Comparison of ENCODE assay signal across 8 cellular contexts in genomic region chr15:34969340-34970097, GRCh38. TPM values are rescaled to one million over a fixed set of nuclear protein-coding genes. Genes with fewer than 3 reads are reported as not detected.
DNase-seq lines count a peak whose midpoint lies in the region; ATAC-seq and TF ChIP-seq lines count a peak whose summit lies in the region.

TSS of gene AQR (minus strand) at chr15:34969742. CDS start at chr15:34969613, 129 bp downstream.

- TF ChIP-seq CTCF in Loucy (conservative IDR thresholded peaks at IDR 0.05; ENCODE audit: low read length), result peak; percentile 69
- peak; percentile 97 for TF ChIP-seq CTCF in fibroblast of the aortic adventitia (IDR thresholded peaks at IDR 0.05; ENCODE audit: insufficient read depth, low read length)
- TF ChIP-seq CTCF in nephron progenitor cell (IDR thresholded peaks at IDR 0.05), result peak; percentile 62

- H3K9ac ChIP-seq in Loucy (ENCODE audit: low read depth, low read length, poor library complexity, severe bottlenecking), result peak within 1 kb of the TSS; percentile 86

- peaks cover 32% of the 10 kb centered on the region for H3K4me1 Mint-ChIP-seq in nephron progenitor cell
- peaks cover 47% of the 10 kb centered on the region for H3K4me1 Mint-ChIP-seq in stimulated activated naive CD8-positive, alpha-beta T cell treated with anti-CD3 and anti-CD28 coated beads, Interleukin-15, amount 100 ng/mL, for 72 hours

- H3K27ac Mint-ChIP-seq in nephron progenitor cell, result peak within 1 kb of the TSS; percentile 99
- peak within 1 kb of the TSS; percentile 97 to 99 for H3K27ac Mint-ChIP-seq in stimulated activated naive CD8-positive, alpha-beta T cell treated with anti-CD3 and anti-CD28 coated beads, Interleukin-15, amount 100 ng/mL, for 72 hours

- peak; percentile 81 for TF ChIP-seq POLR2A in Raji (IDR thresholded peaks at IDR 0.05; ENCODE audit: insufficient read depth, low read depth, low read length)

- in situ Hi-C loops in G401 (cut with HindIII; ENCODE audit: low sequenced_read_pairs), result no loop called here

- H3K4me3 ChIP-seq in H7 (ENCODE audit: insufficient read depth, low read depth, low read length), result peak within 1 kb of the TSS; percentile 75
- H3K4me3 ChIP-seq in Loucy (ENCODE audit: low read length, poor library complexity, severe bottlenecking), result peak within 1 kb of the TSS; percentile 89
- peak within 1 kb of the TSS; percentile 94 for H3K4me3 ChIP-seq in fibroblast of the aortic adventitia (ENCODE audit: low read depth, low read length)

- H3K27me3 ChIP-seq in H7 (ENCODE audit: control insufficient read depth, insufficient read depth, low read length) (no peaks in the 10 kb centered on the region), Loucy (ENCODE audit: insufficient read depth, low read length, poor library complexity, severe bottlenecking) (no peaks in the 10 kb centered on the region)

- peak; percentile 99 for DNase-seq in G401 (ENCODE audit: low spot score)
- peak; percentile 90 for DNase-seq in H7
- DNase-seq in activated T-helper 9 cell treated with anti-CD3 and anti-CD28 coated beads, Interleukin-2, amount 50 U/mL, for 16 hours (ENCODE audit: low read depth), result peak; percentile 84
- peak; percentile 99 for DNase-seq in fibroblast of the aortic adventitia (ENCODE audit: low read depth)
- peak; percentile 86 for DNase-seq in nephron progenitor cell
- peak; percentile 90 to 94 for DNase-seq in stimulated activated naive CD8-positive, alpha-beta T cell treated with anti-CD3 and anti-CD28 coated beads, Interleukin-15, amount 100 ng/mL, for 72 hours

- H3K4me1 ChIP-seq in Loucy (ENCODE audit: insufficient read depth, low read length, poor library complexity, severe bottlenecking), result peaks cover 39% of the 10 kb centered on the region

- peak within 1 kb of the TSS; percentile 78 for H3K4me2 ChIP-seq in Loucy (ENCODE audit: low read depth, low read length, poor library complexity, severe bottlenecking)

- H3K79me2 ChIP-seq in Loucy (ENCODE audit: insufficient read depth, low read length), result peaks cover 49% of the 10 kb centered on the region

- H3K27me3 Mint-ChIP-seq in nephron progenitor cell (ENCODE audit: low read depth, poor library complexity), result no peaks in the 10 kb centered on the region
- H3K27me3 Mint-ChIP-seq in stimulated activated naive CD8-positive, alpha-beta T cell treated with anti-CD3 and anti-CD28 coated beads, Interleukin-15, amount 100 ng/mL, for 72 hours, result no peaks in the 10 kb centered on the region

- peak within 1 kb of the TSS; percentile 93 for H2AFZ ChIP-seq in Loucy (ENCODE audit: low read length)

- no peaks in the 10 kb centered on the region for H3K9me3 Mint-ChIP-seq in nephron progenitor cell
- no peaks in the 10 kb centered on the region for H3K9me3 Mint-ChIP-seq in stimulated activated naive CD8-positive, alpha-beta T cell treated with anti-CD3 and anti-CD28 coated beads, Interleukin-15, amount 100 ng/mL, for 72 hours

- H3K36me3 ChIP-seq in H7 (replicated peaks; ENCODE audit: control insufficient read depth, insufficient read depth, low read length) (no peaks in the 10 kb centered on the region), Loucy (ENCODE audit: insufficient read depth, low read length) (no peaks in the 10 kb centered on the region)

- no peaks in the 10 kb centered on the region; the same call in 1 of the 2 replicates for H3F3A ChIP-seq in Loucy (ENCODE audit: low read depth)

- H3K9me2 ChIP-seq in Loucy (replicated peaks; ENCODE audit: low read depth, low read length), result no peaks in the 10 kb centered on the region

- peak; percentile 98 for ATAC-seq in stimulated activated naive CD8-positive, alpha-beta T cell treated with anti-CD3 and anti-CD28 coated beads, Interleukin-15, amount 100 ng/mL, for 72 hours

- H3K4me3 Mint-ChIP-seq in nephron progenitor cell, result peak within 1 kb of the TSS; percentile 100
- H3K4me3 Mint-ChIP-seq in stimulated activated naive CD8-positive, alpha-beta T cell treated with anti-CD3 and anti-CD28 coated beads, Interleukin-15, amount 100 ng/mL, for 72 hours, result peak within 1 kb of the TSS; percentile 93 to 100

- peaks cover 45% of the 10 kb centered on the region for H4K20me1 ChIP-seq in Loucy (ENCODE audit: insufficient read depth, low read length, poor library complexity, severe bottlenecking)

- H3K36me3 Mint-ChIP-seq in nephron progenitor cell (ENCODE audit: low read depth), result peaks cover 15% of the 10 kb centered on the region

- H3K9me3 ChIP-seq in Loucy (ENCODE audit: insufficient read depth, low read depth, low read length), result no peaks in the 10 kb centered on the region

RNA-seq across cellular contexts. Expression of gene AQR, which starts in this region (rescaled TPM):
- 66.6 and 117 TPM in 2 replicates for total RNA-seq in G401 (2014; rRNA removed; shearing (Covaris generic))
- total RNA-seq in H7 (2014; rRNA removed; shearing (Covaris generic)), result 36.9 and 55.1 TPM in 2 replicates
- total RNA-seq in fibroblast of the aortic adventitia (ENCODE audit: low replicate concordance), result 33.0 and 34.6 TPM in 2 replicates

Comparison
In these comparisons a context has a peak if more than half of its experiments do, and no peak if none do; other contexts are left out.
1. Peak in every context shown above with its lines: DNase-seq, ATAC-seq and H3K4me3 ChIP-seq.